Comparison of ENCODE assay signal across 8 cellular contexts in genomic region chr5:151164687-151165392, GRCh38. TPM values are rescaled to one million over a fixed set of nuclear protein-coding genes. Genes with fewer than 3 reads are reported as not detected.
DNase-seq lines count a peak whose midpoint lies in the region; ATAC-seq and TF ChIP-seq lines count a peak whose summit lies in the region.

No MANE protein-coding gene starts in this region.

- no peak overlapping the region for H2BK15ac ChIP-seq in neuronal stem cell (ENCODE audit: low read length)

- H3F3A ChIP-seq in PC-3 (ENCODE audit: low read length, unreplicated experiment) = no peaks in the 10 kb centered on the region

- POLR2A ChIA-PET in PC-3 (lab: Charles Lee; ENCODE audit: unreplicated experiment) = interaction anchor here (0.7 kb wide), 1 partner anchor 50 kb away, joined by 3 read pairs; no protein-coding TSS in a partner anchor

- intact Hi-C loops in PC-3 (cut with micrococcal nuclease) = loop anchor here (1.0 to 5.0 kb wide), 6 partner anchors 39 to 603 kb away; no protein-coding TSS in a partner anchor

- H2BK120ac ChIP-seq in neuronal stem cell (ENCODE audit: low read depth, low read length) = no peak overlapping the region

- peak overlapping the region; percentile 55 for H3K4me2 ChIP-seq in PC-3 (ENCODE audit: low read length)
- no peak overlapping the region for H3K4me2 ChIP-seq in neuronal stem cell (ENCODE audit: insufficient read depth, low read length, poor library complexity, severe bottlenecking)

- H3K23ac ChIP-seq in neuronal stem cell (ENCODE audit: low read depth, low read length, poor library complexity) = no peak overlapping the region

- no peak overlapping the region for H3K14ac ChIP-seq in neuronal stem cell (ENCODE audit: low read length)

- no peak overlapping the region for H3K4ac ChIP-seq in neuronal stem cell (ENCODE audit: low read length)

- no CpG with 5 or more reads among the region's 8 CpGs for WGBS in neuronal stem cell (ENCODE audit: extremely low coverage in 2 of 2, insufficient read length in 2 of 2, insufficient replicate concordance in 1 of 2), 2 donors

- H2BK12ac ChIP-seq in neuronal stem cell (ENCODE audit: low read length) = no peak overlapping the region

- H3K9me3 ChIP-seq in PC-3 (ENCODE audit: low read length) (no peaks in the 10 kb centered on the region), neuronal stem cell (replicated peaks in 1 of 2; ENCODE audit: control insufficient read depth in 2 of 2, insufficient read depth in 1 of 2, low read depth in 1 of 2, low read length in 2 of 2) (no peaks in the 10 kb centered on the region), thoracic aorta (no peaks in the 10 kb centered on the region)

- H3K27me3 ChIP-seq in PC-3 (ENCODE audit: low read length) = no peaks in the 10 kb centered on the region
- peaks cover 0 to 9% (median 0%) of the 10 kb centered on the region in 3 experiments for H3K27me3 ChIP-seq in neuronal stem cell (ENCODE audit: control insufficient read depth in 3 of 3, insufficient read depth in 3 of 3, low read depth in 1 of 3, low read length in 3 of 3)
- no peaks in the 10 kb centered on the region for H3K27me3 ChIP-seq in thoracic aorta (replicated peaks; ENCODE audit: insufficient read depth)

- H2AFZ ChIP-seq in PC-3 (ENCODE audit: low read length) (peak overlapping the region; percentile 78), neuronal stem cell (ENCODE audit: low read length) (peak overlapping the region; percentile 36)

- no peaks in the 10 kb centered on the region for H3K79me1 ChIP-seq in neuronal stem cell (ENCODE audit: low read depth, low read length)

- no peak overlapping the region for H4K8ac ChIP-seq in neuronal stem cell (ENCODE audit: low read depth, low read length)

- H3K18ac ChIP-seq in neuronal stem cell (ENCODE audit: low read length) = no peak overlapping the region

- no peaks in the 10 kb centered on the region for H3K36me3 ChIP-seq in PC-3 (ENCODE audit: low read depth, low read length)
- H3K36me3 ChIP-seq in neuronal stem cell (replicated peaks in 1 of 2; ENCODE audit: control insufficient read depth in 2 of 2, insufficient read depth in 2 of 2, low read length in 2 of 2) = no peaks in the 10 kb centered on the region
- no peaks in the 10 kb centered on the region for H3K36me3 ChIP-seq in thoracic aorta

- H4K91ac ChIP-seq in neuronal stem cell (ENCODE audit: low read depth, low read length, poor library complexity) = no peak overlapping the region

- CTCF ChIA-PET in PC-3 (lab: Charles Lee) = interaction anchor here (0.5 to 1.1 kb wide), 9 partner anchors 39 to 163 kb away, joined by 3 to 25 read pairs (median 4); partner anchors contain the start of genes CCDC69 and GM2A

- peak; percentile 90 for ATAC-seq in GM21381 (IDR thresholded peaks at IDR 0.05; ENCODE audit: unreplicated experiment)
- peak; percentile 99 for ATAC-seq in PC-3
- ATAC-seq in thoracic aorta (ENCODE audit: insufficient number of reproducible peaks, low FRiP score, low read depth) = peak; percentile 70

- H3K4me3 ChIP-seq in PC-3 (ENCODE audit: low read length) (no peak overlapping the region), neuronal stem cell (ENCODE audit: low read length in 2 of 2) (no peak overlapping the region), thoracic aorta (no peak overlapping the region)

- no peak overlapping the region for H3K27ac ChIP-seq in PC-3 (ENCODE audit: low read length)
- no peak overlapping the region for H3K27ac ChIP-seq in neuronal stem cell (replicated peaks; ENCODE audit: low read length)
- no peak overlapping the region for H3K27ac ChIP-seq in thoracic aorta

- TF ChIP-seq CTCF in PC-3 (conservative IDR thresholded peaks at IDR 0.05; ENCODE audit: low read depth, low read length) (peak; percentile 96), thoracic aorta (IDR thresholded peaks at IDR 0.05) (peak; percentile 86)

- DNase-seq in DMS 273 treated with DMSO at 0.1 percent for 48 hours (lab: John Stamatoyannopoulos, UW) (peak; percentile 19), HT1080 (ENCODE audit: low read depth) (peak; percentile 71), PC-3 (peak; percentile 90), fibroblast of peridontal ligament (ENCODE audit: extremely low read depth) (peak; percentile 85), neuronal stem cell (ENCODE audit: low spot score) (peak; percentile 72), thoracic aorta (ENCODE audit: low spot score) (no peak)
- DNase-seq in activated T-cell treated with anti-CD3 and anti-CD28 coated beads, Interleukin-2, amount 50 U/mL, for 48 hours = peak; percentile 89

- no peaks in the 10 kb centered on the region for H3K4me1 ChIP-seq in PC-3 (ENCODE audit: insufficient read depth, low read length)
- no peaks in the 10 kb centered on the region for H3K4me1 ChIP-seq in neuronal stem cell (ENCODE audit: control insufficient read depth in 2 of 2, insufficient read depth in 1 of 2, low read depth in 1 of 2, low read length in 2 of 2)
- no peaks in the 10 kb centered on the region for H3K4me1 ChIP-seq in thoracic aorta (ENCODE audit: control insufficient read depth in 1 of 2, low read depth in 2 of 2)

- no peaks in the 10 kb centered on the region for H4K20me1 ChIP-seq in PC-3 (ENCODE audit: low read length)

- H2BK5ac ChIP-seq in neuronal stem cell (ENCODE audit: low read length) = no peak overlapping the region

- H3K79me2 ChIP-seq in PC-3 (ENCODE audit: low read length) = no peaks in the 10 kb centered on the region

- H3K9me2 ChIP-seq in PC-3 (replicated peaks; ENCODE audit: low read length) = no peaks in the 10 kb centered on the region

- BruUV-seq in PC-3 (replicated peaks; lab: Mats Ljungman, UMichigan) = no TSS peak

- H2AK5ac ChIP-seq in neuronal stem cell (ENCODE audit: low read depth, low read length) = no peak overlapping the region

- H3K9ac ChIP-seq in PC-3 (ENCODE audit: low read length) (no peak overlapping the region), neuronal stem cell (ENCODE audit: low read depth, low read length, poor library complexity) (no peak overlapping the region)

RNA-seq across cellular contexts. Expression of gene ANXA6, which starts 7.3 kb away (rescaled TPM):
- 142 and 152 TPM in 2 replicates for total RNA-seq in HT1080 (2014; rRNA removed; shearing (Covaris generic))
- polyA plus RNA-seq in HT1080 (2015; cell fraction: cytosol; rRNA removed) = 99.5 and 102 TPM in 2 replicates
- 167 and 170 TPM in 2 replicates for polyA plus RNA-seq in HT1080 (2015; cell fraction: nucleus; rRNA removed)
- total RNA-seq in PC-3 (2014; rRNA removed) (122 and 131 TPM in 2 replicates), thoracic aorta (100 to 1,000 TPM; 207 to 349 TPM)
- 47.1 TPM for polyA plus RNA-seq in neuronal stem cell (2013, experiment 1 of 2)
- 45.5 TPM for polyA plus RNA-seq in neuronal stem cell (2013, experiment 2 of 2)

RNA-seq across cellular contexts. Expression of gene CCDC69, which starts 59.1 kb away (rescaled TPM):
- total RNA-seq in HT1080 (2014; rRNA removed; shearing (Covaris generic)) = 15.5 and 18.4 TPM in 2 replicates
- polyA plus RNA-seq in HT1080 (2015; cell fraction: cytosol; rRNA removed) = 7.3 and 17.9 TPM in 2 replicates
- 0.99 and 1.2 TPM in 2 replicates for polyA plus RNA-seq in HT1080 (2015; cell fraction: nucleus; rRNA removed)
- total RNA-seq in PC-3 (2014; rRNA removed) (19.2 and 26.4 TPM in 2 replicates), thoracic aorta (10 to 100 TPM; 39.1 to 75.3 TPM)
- polyA plus RNA-seq in neuronal stem cell (2013, experiment 1 of 2) = 0.03 TPM
- polyA plus RNA-seq in neuronal stem cell (2013, experiment 2 of 2) = 0.03 TPM
